9 cellular contexts compared by ENCODE assay signal in genomic region chr15:67176195-67176971, GRCh38.
DNase-seq lines count a peak whose midpoint lies in the region; ATAC-seq and TF ChIP-seq lines count a peak whose summit lies in the region.
"Had no signal": no experiment of that assay in that cellular context is flagged by ENCODE, and none has a peak within 500 bp of the region (broad histone marks: within the 10 kb centered on the region; RNA-seq: fewer than 3 reads in every experiment).

No MANE protein-coding gene starts in this region.

- H3K27me3 Mint-ChIP-seq in activated T-helper 2 cell treated with anti-CD3 and anti-CD28 coated beads, Interferon-gamma antibody, Interleukin-2, Interleukin-4, amounts not matched to agents 10 μg/mL and 5 μg/mL and 100 μg/mL, durations not matched to agents 14 hours and 24 hours and 36 hours (ENCODE audit: low read depth): no peaks in the 10 kb centered on the region

- no peak overlapping the region for H3K4me3 ChIP-seq in esophagus (ENCODE audit: low read depth in 1 of 2, low read length in 2 of 2)
- H3K4me3 ChIP-seq in right lobe of liver: no peak overlapping the region
- H3K4me3 ChIP-seq: SJSA1 had no signal

- no peak overlapping the region for H3K4me3 Mint-ChIP-seq in activated T-helper 2 cell treated with anti-CD3 and anti-CD28 coated beads, Interferon-gamma antibody, Interleukin-2, Interleukin-4, amounts not matched to agents 10 μg/mL and 5 μg/mL and 100 μg/mL, durations not matched to agents 14 hours and 24 hours and 36 hours (ENCODE audit: low read depth)

- 35 to 52% methylated on average over 14 of the region's 14 CpGs for WGBS in esophagus, 2 donors
- 71% methylated on average over 9 of the region's 14 CpGs for WGBS in right lobe of liver (ENCODE audit: insufficient coverage, low coverage, low lambda C conversion rate, missing lambda C conversion rate)

- H3K4me1 ChIP-seq in esophagus (ENCODE audit: control insufficient read depth in 2 of 2, insufficient read depth in 2 of 2, low read length in 1 of 2) (peaks cover 10 to 18% of the 10 kb centered on the region in 2 donors), right lobe of liver (no peaks in the 10 kb centered on the region)

- no peak for ATAC-seq in right lobe of liver
- no peak for ATAC-seq in HG03280 (IDR thresholded peaks at IDR 0.05; ENCODE audit: unreplicated experiment)

- intact Hi-C loops in posterior vena cava (cut with DNase I) (loop anchor here in 1 of 2 donors (10.0 kb wide), 1 partner anchor 112 kb away; the partner anchor contains the start of gene SMAD3), right lobe of liver (cut with DNase I) (loop anchor here in 1 of 2 donors (10.0 kb wide), 1 partner anchor 102 kb away; no protein-coding TSS in a partner anchor)
- intact Hi-C loops in activated T-helper 2 cell treated with anti-CD3 and anti-CD28 coated beads, Interferon-gamma antibody, Interleukin-2, Interleukin-4, amounts not matched to agents 10 μg/mL and 5 μg/mL and 100 μg/mL, durations not matched to agents 14 hours and 24 hours and 36 hours (cut with micrococcal nuclease): no loop called here

- H3K27ac Mint-ChIP-seq in activated T-helper 2 cell treated with anti-CD3 and anti-CD28 coated beads, Interferon-gamma antibody, Interleukin-2, Interleukin-4, amounts not matched to agents 10 μg/mL and 5 μg/mL and 100 μg/mL, durations not matched to agents 14 hours and 24 hours and 36 hours: no peak overlapping the region

- no peak for TF ChIP-seq POLR2A in right lobe of liver (IDR thresholded peaks at IDR 0.05)

- H3K27me3 ChIP-seq in esophagus (ENCODE audit: control insufficient read depth in 1 of 2, insufficient read depth in 2 of 2, low read length in 2 of 2) (no peaks in the 10 kb centered on the region), right lobe of liver (no peaks in the 10 kb centered on the region)
- H3K27me3 ChIP-seq: SJSA1 had no signal

- peak overlapping the region; percentile 38 to 71 for H3K27ac ChIP-seq in esophagus (ENCODE audit: low read depth in 2 of 2, low read length in 1 of 2)
- H3K27ac ChIP-seq in right lobe of liver: no peak overlapping the region
- H3K27ac ChIP-seq: SJSA1 had no signal

- no peak for TF ChIP-seq CTCF in right lobe of liver (IDR thresholded peaks at IDR 0.05)

- H3K9me3 ChIP-seq in esophagus (ENCODE audit: control insufficient read depth in 2 of 2, insufficient read depth in 1 of 2, low read depth in 1 of 2, low read length in 1 of 2): peaks cover 0 to 2% of the 10 kb centered on the region in 2 donors
- no peaks in the 10 kb centered on the region for H3K9me3 ChIP-seq in right lobe of liver
- H3K9me3 ChIP-seq: SJSA1 had no signal

- H3K36me3 ChIP-seq in esophagus (ENCODE audit: control insufficient read depth in 2 of 2, insufficient read depth in 2 of 2, low read length in 1 of 2) (peaks cover 7 to 33% of the 10 kb centered on the region in 2 donors), right lobe of liver (peaks cover 0 to 11% (median 1%) of the 10 kb centered on the region in 4 donors)

- H3K9me3 Mint-ChIP-seq in activated T-helper 2 cell treated with anti-CD3 and anti-CD28 coated beads, Interferon-gamma antibody, Interleukin-2, Interleukin-4, amounts not matched to agents 10 μg/mL and 5 μg/mL and 100 μg/mL, durations not matched to agents 14 hours and 24 hours and 36 hours: no peaks in the 10 kb centered on the region

- H3K4me1 Mint-ChIP-seq in activated T-helper 2 cell treated with anti-CD3 and anti-CD28 coated beads, Interferon-gamma antibody, Interleukin-2, Interleukin-4, amounts not matched to agents 10 μg/mL and 5 μg/mL and 100 μg/mL, durations not matched to agents 14 hours and 24 hours and 36 hours (ENCODE audit: low read depth): peaks cover 29% of the 10 kb centered on the region

- DNase-seq in D341Med (ENCODE audit: low spot score) (peak; percentile 68), NCI-H2171 (lab: John Stamatoyannopoulos, UW) (peak; percentile 65), posterior vena cava (ENCODE audit: low spot score) (peak; percentile 48), right lobe of liver (no peak), NCI-H146 treated with DMSO at 0.1 percent for 48 hours (lab: John Stamatoyannopoulos, UW; ENCODE audit: unreplicated experiment) (no peak)
- no peak for DNase-seq in activated T-helper 2 cell treated with anti-CD3 and anti-CD28 coated beads, Interferon-gamma antibody, Interleukin-2, Interleukin-4, amounts not matched to agents 10 μg/mL and 5 μg/mL and 100 μg/mL, durations not matched to agents 14 hours and 24 hours and 36 hours (ENCODE audit: low spot score)

- peaks cover 63% of the 10 kb centered on the region for H3K36me3 Mint-ChIP-seq in activated T-helper 2 cell treated with anti-CD3 and anti-CD28 coated beads, Interferon-gamma antibody, Interleukin-2, Interleukin-4, amounts not matched to agents 10 μg/mL and 5 μg/mL and 100 μg/mL, durations not matched to agents 14 hours and 24 hours and 36 hours (ENCODE audit: low read depth)

Comparison
In these comparisons a context has a peak if more than half of its experiments do, and no peak if none do; other contexts are left out.
1. DNase-seq: peak in D341Med (single experiment), NCI-H2171 (single experiment) and posterior vena cava (single experiment); none in right lobe of liver (0 of 3), activated T-helper 2 cell treated with anti-CD3 and anti-CD28 coated beads, Interferon-gamma antibody, Interleukin-2, Interleukin-4, amounts not matched to agents 10 μg/mL and 5 μg/mL and 100 μg/mL, durations not matched to agents 14 hours and 24 hours and 36 hours (single experiment) and NCI-H146 treated with DMSO at 0.1 percent for 48 hours (single experiment).
2. H3K27ac ChIP-seq: peak in esophagus (2 of 2); none in right lobe of liver (0 of 3).